13 cellular contexts compared by ENCODE assay signal in the genomic region with DNA sequence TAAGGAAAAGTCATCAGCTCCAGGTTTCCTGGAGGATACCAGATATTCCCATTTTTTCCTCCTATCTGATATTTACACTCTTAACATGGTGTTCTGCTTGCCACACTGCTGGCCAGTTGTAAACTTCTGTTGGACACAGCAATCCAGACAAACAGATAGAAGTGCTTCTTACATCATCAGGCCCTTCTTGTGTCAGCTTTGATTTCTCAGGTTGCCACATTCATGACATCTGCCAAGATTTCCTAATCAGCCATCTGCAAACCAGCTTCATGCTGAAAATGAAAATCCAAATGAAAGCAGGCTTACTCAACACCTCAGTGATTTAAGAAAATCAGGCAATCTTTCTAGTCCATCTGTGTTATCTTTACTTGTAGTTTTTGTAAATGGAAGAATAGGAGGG.
DNase-seq lines count a peak whose midpoint lies in the region; ATAC-seq and TF ChIP-seq lines count a peak whose summit lies in the region.
"Had no signal": no experiment of that assay in that cellular context is flagged by ENCODE, and none has a peak within 500 bp of the region (broad histone marks: within the 10 kb centered on the region; RNA-seq: fewer than 3 reads in every experiment).

No MANE protein-coding gene starts in this region.

- H3K36me3 ChIP-seq in right lobe of liver (no peaks in the 10 kb centered on the region), testis (ENCODE audit: low read depth, missing control alignments) (no peaks in the 10 kb centered on the region), suprapubic skin (no peaks in the 10 kb centered on the region)
- H3K36me3 ChIP-seq: MG63 had no signal

- H3K27me3 ChIP-seq in right lobe of liver, result no peaks in the 10 kb centered on the region
- H3K27me3 ChIP-seq in testis, result no peaks in the 10 kb centered on the region
- H3K27me3 ChIP-seq in suprapubic skin, result no peaks in the 10 kb centered on the region
- H3K27me3 ChIP-seq: MG63 had no signal

- H3K9me3 ChIP-seq in right lobe of liver (no peaks in the 10 kb centered on the region), testis (no peaks in the 10 kb centered on the region), suprapubic skin (no peaks in the 10 kb centered on the region)
- H3K9me3 ChIP-seq: MG63 had no signal

- intact Hi-C loops in right lobe of liver (cut with DNase I), result no loop called here
- intact Hi-C loops in testis (cut with DNase I; ENCODE audit: low total_unique reads), result no loop called here

- TF ChIP-seq POLR2A in right lobe of liver (IDR thresholded peaks at IDR 0.05), result no peak
- TF ChIP-seq POLR2A in testis (IDR thresholded peaks at IDR 0.05), result no peak
- TF ChIP-seq POLR2A in suprapubic skin (IDR thresholded peaks at IDR 0.05), result no peak

- H3K27ac ChIP-seq in right lobe of liver (peak overlapping the region in 1 of 3 donors; percentile 11), testis (no peak overlapping the region), suprapubic skin (no peak overlapping the region)

- H3K4me3 ChIP-seq in LNCaP clone FGC (ENCODE audit: low read depth, low read length) (no peak overlapping the region), right lobe of liver (no peak overlapping the region), testis (no peak overlapping the region), suprapubic skin (no peak overlapping the region)
- H3K4me3 ChIP-seq: MG63 had no signal

- peaks cover 0 to 6% (median 2%) of the 10 kb centered on the region in 4 donors for H3K4me1 ChIP-seq in right lobe of liver
- peaks cover 10% of the 10 kb centered on the region for H3K4me1 ChIP-seq in testis
- H3K4me1 ChIP-seq in suprapubic skin, result peaks cover 8% of the 10 kb centered on the region

- peak; percentile 30 for DNase-seq in AG20443 (ENCODE audit: low spot score)
- peak; percentile 13 for DNase-seq in LNCaP clone FGC (ENCODE audit: low read depth)
- DNase-seq in amniotic epithelial cell (ENCODE audit: low read depth), result peak; percentile 98
- peak in 1 of 3 donors; percentile 73 for DNase-seq in right lobe of liver
- no peak for DNase-seq in NCI-H774 (lab: John Stamatoyannopoulos, UW)
- no peak for DNase-seq in NCI-H146 treated with DMSO at 0.1 percent for 48 hours (lab: John Stamatoyannopoulos, UW; ENCODE audit: unreplicated experiment)
- no peak for DNase-seq in testis
- DNase-seq in suprapubic skin (ENCODE audit: low spot score in 2 of 2), result no peak
- DNase-seq: activated CD4-positive, alpha-beta T cell treated with anti-CD3 and anti-CD28 coated beads for 1 hour; CD4-positive, CD25-positive, alpha-beta regulatory T cell; MG63; NCI-H526 treated with DMSO at 0.1 percent for 48 hours; stimulated activated naive CD8-positive, alpha-beta T cell treated with anti-CD3 and anti-CD28 coated beads, Interleukin-15, amount 100 ng/mL, for 72 hours had no signal

- TF ChIP-seq EP300 in suprapubic skin (IDR thresholded peaks at IDR 0.05), result no peak

- TF ChIP-seq CTCF in LNCaP clone FGC (IDR thresholded peaks at IDR 0.05; ENCODE audit: control insufficient read depth, extremely low read depth, insufficient read depth) (no peak), right lobe of liver (IDR thresholded peaks at IDR 0.05) (no peak), testis (IDR thresholded peaks at IDR 0.05) (no peak), suprapubic skin (IDR thresholded peaks at IDR 0.05) (no peak)

- ATAC-seq in right lobe of liver, result peak; percentile 91 to 97 (median 96)
- ATAC-seq: stimulated activated naive CD8-positive, alpha-beta T cell treated with anti-CD3 and anti-CD28 coated beads, Interleukin-15, amount 100 ng/mL, for 72 hours had no signal

Comparison
In these comparisons a context has a peak if more than half of its experiments do, and no peak if none do; other contexts are left out.
1. DNase-seq: peak in AG20443 (single experiment), LNCaP clone FGC (single experiment) and amniotic epithelial cell (single experiment); none in NCI-H774 (single experiment), NCI-H146 treated with DMSO at 0.1 percent for 48 hours (single experiment), testis (single experiment) and suprapubic skin (0 of 2).